8 cellular contexts compared by ENCODE assay signal in genomic region chr20:47502271-47502730, GRCh38. TPM values are rescaled to one million over a fixed set of nuclear protein-coding genes. Genes with fewer than 3 reads are reported as not detected.
DNase-seq lines count a peak whose midpoint lies in the region; ATAC-seq and TF ChIP-seq lines count a peak whose summit lies in the region.

No MANE protein-coding gene starts in this region.

- ATAC-seq in HG02981 (IDR thresholded peaks at IDR 0.05; ENCODE audit: unreplicated experiment), result peak; percentile 2
- no peak for ATAC-seq in GM18505 (IDR thresholded peaks at IDR 0.05; ENCODE audit: unreplicated experiment)
- ATAC-seq in GM18502 (IDR thresholded peaks at IDR 0.05; ENCODE audit: poor library complexity, unreplicated experiment), result no peak

- H3K27ac ChIP-seq in neutrophil, result peak overlapping the region; percentile 88

- TF ChIP-seq CTCF in BE2C (IDR thresholded peaks at IDR 0.05; ENCODE audit: low read depth, low read length) (no peak), fibroblast of pulmonary artery (IDR thresholded peaks at IDR 0.05; ENCODE audit: low read length, missing control alignments) (no peak), neutrophil (IDR thresholded peaks at IDR 0.05) (no peak)

- H3K27me3 ChIP-seq in BE2C, result no peaks in the 10 kb centered on the region
- no peaks in the 10 kb centered on the region for H3K27me3 ChIP-seq in neutrophil

- peak overlapping the region; percentile 91 for H3K4me3 ChIP-seq in BE2C (ENCODE audit: low read depth, low read length)
- H3K4me3 ChIP-seq in fibroblast of pulmonary artery (replicated peaks; ENCODE audit: low read depth, low read length), result peak overlapping the region; percentile 94
- H3K4me3 ChIP-seq in neutrophil (ENCODE audit: low read depth in 1 of 2, low read length in 1 of 2), result peak overlapping the region; percentile 65 to 78

- H3K4me1 ChIP-seq in BE2C (no peaks in the 10 kb centered on the region), neutrophil (ENCODE audit: control insufficient read depth in 1 of 2, insufficient read depth in 1 of 2, low read depth in 1 of 2, low read length in 1 of 2) (peaks cover 17 to 22% of the 10 kb centered on the region in 2 experiments)

- no peak for TF ChIP-seq POLR2A in GM18505 (IDR thresholded peaks at IDR 0.05; ENCODE audit: borderline replicate concordance, extremely low read depth, insufficient read depth, insufficient read length)

- no peaks in the 10 kb centered on the region for H3K36me3 ChIP-seq in BE2C
- H3K36me3 ChIP-seq in neutrophil, result no peaks in the 10 kb centered on the region

- no peaks in the 10 kb centered on the region for H3K9me3 ChIP-seq in BE2C
- H3K9me3 ChIP-seq in neutrophil, result no peaks in the 10 kb centered on the region

- DNase-seq in BE2C (peak; percentile 14), fibroblast of pulmonary artery (ENCODE audit: low read depth) (peak; percentile 11), HuH-7 (ENCODE audit: low spot score) (no peak)
- DNase-seq in activated CD4-positive, alpha-beta T cell treated with anti-CD3 and anti-CD28 coated beads for 48 hours, result peak; percentile 41

RNA-seq across cellular contexts. Expression of gene NCOA3, which starts 0.6 kb away (rescaled TPM):
- polyA plus RNA-seq in BE2C (2012; ENCODE audit: insufficient read depth, insufficient read length, low read depth), result 8.5 TPM
